ENCODE assay signal across 24 cellular contexts in genomic region chr22:23874871-23875270, GRCh38. TPM values are rescaled to one million over a fixed set of nuclear protein-coding genes. Genes with fewer than 3 reads are reported as not detected.
A peak's percentile ranks its signal among the peaks of the same experiment; 100 is the strongest.
DNase-seq lines count a peak whose midpoint lies in the region; ATAC-seq, FAIRE-seq and TF ChIP-seq lines count a peak whose summit lies in the region.
"Had no signal": no experiment of that assay in that cellular context is flagged by ENCODE, and none has a peak within 500 bp of the region (broad histone marks: within the 10 kb centered on the region; RNA-seq: fewer than 3 reads in every experiment).

No MANE protein-coding gene starts in this region.

- no peak overlapping the region for H3K4ac ChIP-seq in IMR-90 (ENCODE audit: low read depth, low read length)

- TF ChIP-seq POLR2A in IMR-90 (IDR thresholded peaks at IDR 0.05; ENCODE audit: low read depth, low read length): no peak

- H2BK5ac ChIP-seq in IMR-90 (ENCODE audit: low read depth, low read length, poor library complexity, severe bottlenecking): no peak overlapping the region

- no TSS peak for BruUV-seq in IMR-90 (replicated peaks; lab: Mats Ljungman, UMichigan)

- FAIRE-seq in kidney (lab: Jason Lieb, UNC): no peak
- FAIRE-seq: A549, HTR-8/SVneo had no signal

- H3K14ac ChIP-seq in IMR-90 (replicated peaks; ENCODE audit: low read depth, low read length): no peak overlapping the region

- in situ Hi-C loops in IMR-90 (cut with MboI; ENCODE audit: low sequenced_read_pairs): loop anchor here (5.0 kb wide), 1 partner anchor 62 kb away; no protein-coding TSS in a partner anchor

- peak overlapping the region; percentile 77 for H2AK9ac ChIP-seq in IMR-90 (replicated peaks; ENCODE audit: low read depth, low read length, poor library complexity)

- H3K9me1 ChIP-seq in IMR-90 (ENCODE audit: insufficient read depth, low read length): peaks cover 8% of the 10 kb centered on the region; the same call in 1 of the 2 replicates

- TF ChIP-seq CTCF in IMR-90 (conservative IDR thresholded peaks at IDR 0.05; ENCODE audit: low read depth, low read length) (no peak), kidney (IDR thresholded peaks at IDR 0.05; ENCODE audit: borderline replicate concordance, extremely low read depth, insufficient read depth) (no peak), GM10248 (IDR thresholded peaks at IDR 0.05; ENCODE audit: control extremely low read depth, extremely low read depth, low read depth, missing control alignments) (no peak), heart right ventricle (IDR thresholded peaks at IDR 0.05) (no peak)

- H3K18ac ChIP-seq in IMR-90 (ENCODE audit: low read depth, low read length): no peak overlapping the region

- H3K9ac ChIP-seq in IMR-90 (ENCODE audit: low read depth, low read length): no peak overlapping the region
- no peak overlapping the region for H3K9ac ChIP-seq in kidney (ENCODE audit: low read length in 2 of 2)

- no peak for TF ChIP-seq RAD21 in IMR-90 (IDR thresholded peaks at IDR 0.05; ENCODE audit: low read length)

- H4K8ac ChIP-seq in IMR-90 (ENCODE audit: low read depth in 2 of 2, low read length in 2 of 2): no peak overlapping the region

- POLR2A ChIA-PET in IMR-90 (lab: Charles Lee; ENCODE audit: unreplicated experiment) (no interaction called here), GM10248 (lab: Yijun Ruan, JAX) (no interaction called here)

- no peaks in the 10 kb centered on the region for H4K20me1 ChIP-seq in IMR-90 (ENCODE audit: insufficient read depth, low read length)

- WGBS in IMR-90 (ENCODE audit: extremely low coverage in 2 of 2, insufficient read length in 1 of 2), 2 experiments: 83% methylated on average over 1 of the region's 4 CpGs; no CpG with 5 or more reads in 1 of the 2 experiments
- 82 to 89% methylated on average over 4 of the region's 4 CpGs for WGBS in heart right ventricle, 2 donors

- H3K27me3 ChIP-seq in IMR-90 (ENCODE audit: control insufficient read depth, insufficient read depth, low read length): no peaks in the 10 kb centered on the region
- no peaks in the 10 kb centered on the region for H3K27me3 ChIP-seq in heart right ventricle
- H3K27me3 ChIP-seq: MG63 had no signal

- DNase-seq in COLO829 (ENCODE audit: low spot score) (peak; percentile 94), IMR-90 (no peak), NCI-H69 (lab: John Stamatoyannopoulos, UW) (peak; percentile 54), kidney (peak; percentile 8), NCI-H2227 treated with DMSO at 0.1 percent for 48 hours (lab: John Stamatoyannopoulos, UW) (no peak), GM10248 (ENCODE audit: extremely low spot score) (no peak), heart right ventricle (no peak)
- DNase-seq: Calu3; CD8-positive, alpha-beta memory T cell; DMS153; DND-41; GOT3; KBM-7; MG63; NCI-H187; NCI-H2107; NCI-H526 treated with DMSO at 0.1 percent for 48 hours; SHP77; T-helper 1 cell had no signal

- no peak overlapping the region for H3K23ac ChIP-seq in IMR-90 (ENCODE audit: low read depth, low read length)

- CTCF ChIA-PET in IMR-90 (lab: Yijun Ruan, JAX): interaction anchor here (0.6 kb wide), 1 partner anchor 15 kb away, joined by 3 read pairs; no protein-coding TSS in a partner anchor
- CTCF ChIA-PET in GM10248 (lab: Yijun Ruan, JAX): interaction anchor here (3.1 kb wide), 1 partner anchor 17 kb away, joined by 8 read pairs; the partner anchor contains the start of gene SLC2A11

- no peak overlapping the region for H4K91ac ChIP-seq in IMR-90 (ENCODE audit: insufficient read depth, low read depth, low read length)

- H3K27ac ChIP-seq in IMR-90 (ENCODE audit: insufficient read depth, low read length): no peak overlapping the region
- no peak overlapping the region for H3K27ac ChIP-seq in kidney (ENCODE audit: low read depth in 2 of 2, low read length in 2 of 2)
- H3K27ac ChIP-seq in heart right ventricle: no peak overlapping the region
- H3K27ac ChIP-seq: A549, RWPE1 had no signal

- no peak for ATAC-seq in IMR-90 (ENCODE audit: low read depth)
- ATAC-seq in GM18861 (IDR thresholded peaks at IDR 0.05; ENCODE audit: unreplicated experiment): no peak
- ATAC-seq in heart right ventricle: no peak
- ATAC-seq: A549 had no signal

- dilution Hi-C loops in IMR-90 (cut with HindIII; ENCODE audit: low sequenced_read_pairs, unreplicated experiment): no loop called here

- H3K4me2 ChIP-seq in IMR-90 (ENCODE audit: low read depth, low read length): no peak overlapping the region
- H3K4me2 ChIP-seq: A549 had no signal

- H3K79me1 ChIP-seq in IMR-90 (ENCODE audit: low read depth in 1 of 2, low read length in 2 of 2): no peaks in the 10 kb centered on the region

- H3K4me3 ChIP-seq in IMR-90 (ENCODE audit: insufficient read depth, low read depth, low read length): no peak overlapping the region
- H3K4me3 ChIP-seq in kidney (ENCODE audit: low read length in 2 of 2): no peak overlapping the region
- no peak overlapping the region for H3K4me3 ChIP-seq in heart right ventricle
- H3K4me3 ChIP-seq: A549, HAP-1, MG63 had no signal

- intact Hi-C loops in IMR-90 (cut with micrococcal nuclease): no loop called here
- intact Hi-C loops in kidney (cut with DNase I): no loop called here
- intact Hi-C loops in heart right ventricle (cut with DNase I): loop anchor here in 2 of 10 donors (10.0 kb wide), 1 partner anchor 60 kb away; no protein-coding TSS in a partner anchor

- H2AK5ac ChIP-seq in IMR-90 (ENCODE audit: low read depth, low read length): no peak overlapping the region

- no peak overlapping the region for H2AFZ ChIP-seq in IMR-90 (replicated peaks; ENCODE audit: low read length, poor library complexity)

- no peak overlapping the region for H2BK20ac ChIP-seq in IMR-90 (ENCODE audit: low read depth, low read length)

- no peak overlapping the region for H3K56ac ChIP-seq in IMR-90 (ENCODE audit: extremely low read depth, insufficient read depth, low read length)

- no peak overlapping the region for H4K5ac ChIP-seq in IMR-90 (ENCODE audit: low read depth, low read length)

- H2BK120ac ChIP-seq in IMR-90 (ENCODE audit: low read depth, low read length): no peak overlapping the region

- H3K4me1 ChIP-seq in IMR-90 (ENCODE audit: control insufficient read depth, insufficient read depth, low read length) (no peaks in the 10 kb centered on the region), kidney (ENCODE audit: control insufficient read depth in 1 of 2, insufficient read depth in 1 of 2, low read depth in 1 of 2, low read length in 2 of 2) (peaks cover 5 to 12% of the 10 kb centered on the region in 2 donors), heart right ventricle (peaks cover 0 to 12% (median 0%) of the 10 kb centered on the region in 9 donors)
- H3K4me1 ChIP-seq: A549, HAP-1 had no signal

- H3K36me3 ChIP-seq in IMR-90 (ENCODE audit: control insufficient read depth, insufficient read depth, low read length) (peaks cover 2% of the 10 kb centered on the region), kidney (ENCODE audit: control insufficient read depth in 1 of 2, insufficient read depth in 2 of 2, low read length in 2 of 2) (peaks cover 10 to 36% of the 10 kb centered on the region in 2 donors), heart right ventricle (peaks cover 0 to 73% (median 24%) of the 10 kb centered on the region in 9 donors)
- H3K36me3 ChIP-seq: MG63 had no signal

- H2BK15ac ChIP-seq in IMR-90 (ENCODE audit: low read depth, low read length): no peak overlapping the region

- H3K9me3 ChIP-seq in IMR-90 (ENCODE audit: control insufficient read depth, insufficient read depth, low read length) (no peaks in the 10 kb centered on the region), kidney (ENCODE audit: control insufficient read depth in 1 of 2, low read length in 2 of 2) (no peaks in the 10 kb centered on the region), heart right ventricle (no peaks in the 10 kb centered on the region)
- H3K9me3 ChIP-seq: A549, HAP-1, MG63 had no signal

TF ChIP-seq in IMR-90, 13 proteins besides CTCF, POLR2A, EP300 and RAD21 (continues in another document):
- TF ChIP-seq NFE2L2 (IDR thresholded peaks at IDR 0.05; ENCODE audit: low read depth, low read length) (no peak), RFX5 (IDR thresholded peaks at IDR 0.05; ENCODE audit: low read depth, low read length) (no peak), BHLHE40 (IDR thresholded peaks at IDR 0.05; ENCODE audit: low read depth, low read length) (no peak), RCOR1 (IDR thresholded peaks at IDR 0.05; ENCODE audit: insufficient replicate concordance, low read length) (no peak), FOS (IDR thresholded peaks at IDR 0.05; ENCODE audit: low read depth, low read length) (no peak), CEBPB (IDR thresholded peaks at IDR 0.05; ENCODE audit: low read depth, low read length) (no peak), CHD1 (IDR thresholded peaks at IDR 0.05; ENCODE audit: low read depth, low read length) (no peak)

RNA-seq across cellular contexts. Expression of gene SLC2A11, which starts 17.2 kb away (rescaled TPM):
- total RNA-seq in IMR-90 (2012; rRNA removed) (2.8 and 3.2 TPM in 2 replicates), kidney (28.9 TPM), heart right ventricle (10 to 100 TPM; 16.1 to 30.4 (median 21.2) TPM)
- polyA plus RNA-seq in IMR-90 (2012; rRNA removed) (6.6 and 8.7 TPM in 2 replicates), kidney (ENCODE audit: insufficient read depth, low read depth, low replicate concordance) (23.7 TPM), heart right ventricle (10 to 100 TPM in 1 of 2 donors, 1 to 10 TPM in 1; 8.3 to 42.1 TPM)
- 7.6 and 10.2 TPM in 2 replicates for polyA plus RNA-seq in IMR-90 (2012; cell fraction: cytosol; rRNA removed)
- 38.2 and 42.7 TPM in 2 replicates for polyA plus RNA-seq in IMR-90 (2012; cell fraction: nucleus; rRNA removed; ENCODE audit: low replicate concordance)

RNA-seq across cellular contexts. Expression of gene MIF, which starts 19.3 kb away (rescaled TPM):
- total RNA-seq in IMR-90 (2012; rRNA removed) (123 and 125 TPM in 2 replicates), kidney (505 TPM), heart right ventricle (100 to 1,000 TPM; 135 to 457 (median 225) TPM)
- polyA plus RNA-seq in IMR-90 (2012; rRNA removed) (530 and 798 TPM in 2 replicates), kidney (ENCODE audit: insufficient read depth, low read depth, low replicate concordance) (1,211 TPM), heart right ventricle (100 to 1,000 TPM; 474 to 634 TPM)
- polyA plus RNA-seq in IMR-90 (2012; cell fraction: cytosol; rRNA removed): 412 and 1,658 TPM in 2 replicates
- 299 and 621 TPM in 2 replicates for polyA plus RNA-seq in IMR-90 (2012; cell fraction: nucleus; rRNA removed; ENCODE audit: low replicate concordance)

RNA-seq across cellular contexts. Expression of gene DERL3, which starts 36.1 kb away (rescaled TPM):
- total RNA-seq in IMR-90 (2012; rRNA removed) (under 0.01 and 0.18 TPM in 2 replicates), kidney (24.7 TPM), heart right ventricle (1 to 10 TPM in 9 of 10 donors, under 1 TPM in 1; 0.91 to 5.1 (median 1.7) TPM)
- polyA plus RNA-seq in IMR-90 (2012; rRNA removed) (0.50 and 0.62 TPM in 2 replicates), kidney (ENCODE audit: insufficient read depth, low read depth, low replicate concordance) (3.1 TPM), heart right ventricle (10 to 100 TPM in 1 of 2 donors, 1 to 10 TPM in 1; 2.0 to 14.1 TPM)
- polyA plus RNA-seq in IMR-90 (2012; cell fraction: cytosol; rRNA removed): 0.41 and 0.49 TPM in 2 replicates
- polyA plus RNA-seq in IMR-90 (2012; cell fraction: nucleus; rRNA removed; ENCODE audit: low replicate concordance): 0.96 and 2.2 TPM in 2 replicates

Comparison
In these comparisons a context has a peak if more than half of its experiments do, and no peak if none do; other contexts are left out.
1. DNase-seq: peak in COLO829 (single experiment), NCI-H69 (single experiment) and kidney (single experiment); none in IMR-90 (single experiment), NCI-H2227 treated with DMSO at 0.1 percent for 48 hours (single experiment), GM10248 (single experiment) and heart right ventricle (0 of 2).